In the genomic region with DNA sequence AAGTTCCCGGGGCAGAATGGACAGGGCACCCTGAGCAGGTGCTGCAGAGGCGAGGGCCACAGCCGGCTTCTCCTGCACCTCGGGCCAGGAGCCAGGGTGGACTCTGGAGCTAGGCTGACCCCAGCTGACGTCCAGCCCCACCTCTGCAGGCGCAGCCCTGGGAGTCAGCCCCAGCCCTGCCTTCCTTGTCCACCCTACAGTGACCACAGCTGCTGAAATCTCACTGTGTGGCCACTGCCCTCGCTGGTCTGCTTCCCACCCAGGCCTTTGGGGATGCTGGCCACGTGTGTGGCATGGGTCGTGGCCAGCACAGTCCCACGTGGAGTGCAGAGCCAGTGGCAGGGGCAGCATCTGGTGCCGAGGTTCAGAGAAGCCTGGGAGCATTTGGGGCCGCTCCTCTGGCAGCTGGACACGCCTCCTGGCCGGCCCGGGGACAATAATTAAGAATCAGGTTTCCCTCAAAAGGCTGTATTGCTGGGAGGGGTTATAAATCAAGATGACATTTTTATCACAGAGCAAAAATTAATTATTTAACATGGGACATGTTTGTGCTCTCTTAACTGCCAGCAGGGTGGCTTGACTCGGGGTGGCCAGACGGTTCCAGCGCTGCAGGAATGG, we compare ENCODE assay signal across 21 cellular contexts.
"Had no signal": no experiment of that assay in that cellular context is flagged by ENCODE, and none has a peak within 500 bp of the region (broad histone marks: within the 10 kb centered on the region; RNA-seq: fewer than 3 reads in every experiment).

No MANE protein-coding gene starts in this region.

- H3K36me3 ChIP-seq: heart right ventricle, left lung, uterus had no signal

- FAIRE-seq: endometrium, kidney, TTC549 had no signal

- H3K9me3 ChIP-seq: heart right ventricle, left lung, testis, uterus had no signal

- DNase-seq: activated CD4-positive, alpha-beta T cell treated with anti-CD3 and anti-CD28 coated beads for 1 hour; activated gamma-delta T cell treated with Interleukin-2 at 50 U/mL for 16 hours; activated T-cell treated with anti-CD3 and anti-CD28 coated beads, Interleukin-2, amount 50 U/mL, for 1 hour; anterior cingulate cortex; caudate nucleus; effector CD4-positive, alpha-beta T cell; heart right ventricle; kidney; midbrain; stimulated activated CD4-positive, alpha-beta T cell treated with anti-CD3 and anti-CD28 coated beads, Interleukin-2, amount 100 ng/mL, for 48 hours; stimulated activated naive CD4-positive, alpha-beta T cell; testis; trophoblast cell; uterus had no signal

- H3K4me3 ChIP-seq: heart right ventricle, left lung, smooth muscle cell, testis, uterus had no signal

- H3K27me3 ChIP-seq: testis, uterus had no signal

- ATAC-seq: heart right ventricle; left lung; natural killer cell treated with Interleukin-12 subunit alpha and Interleukin-12 subunit beta and Interleukin-15 and Interleukin-18, amount 100 ng/mL, for 72 hours; sciatic nerve had no signal

- H3K4me1 ChIP-seq: heart right ventricle, left lung, parathyroid adenoma, testis, uterus had no signal

- H3K27ac ChIP-seq: heart right ventricle, left lung, parathyroid adenoma, testis, uterus had no signal
